8 cellular contexts compared by ENCODE assay signal in genomic region chr11:796565-797299, GRCh38. TPM values are rescaled to one million over a fixed set of nuclear protein-coding genes. Genes with fewer than 3 reads are reported as not detected.
A peak's percentile ranks its signal among the peaks of the same experiment; 100 is the strongest.
DNase-seq lines count a peak whose midpoint lies in the region; ATAC-seq lines count a peak whose summit lies in the region.

No MANE protein-coding gene starts in this region.

- DNase-seq in T-helper 1 cell (no peak), immature natural killer cell (no peak), DMS 273 (lab: John Stamatoyannopoulos, UW; ENCODE audit: unreplicated experiment) (no peak), HCEC 1CT (no peak)
- DNase-seq in activated T-helper 2 cell treated with anti-CD3 and anti-CD28 coated beads, Interferon-gamma antibody, Interleukin-2, Interleukin-4, amounts not matched to agents 10 μg/mL and 5 μg/mL and 100 μg/mL, durations not matched to agents 14 hours and 24 hours and 36 hours (ENCODE audit: low spot score): no peak

- H3K4me3 ChIP-seq in subcutaneous abdominal adipose tissue (ENCODE audit: low read depth in 1 of 5, low read length in 5 of 5): peak overlapping the region; percentile 71 to 80 (median 75)

- intact Hi-C loops in activated T-helper 2 cell treated with anti-CD3 and anti-CD28 coated beads, Interferon-gamma antibody, Interleukin-2, Interleukin-4, amounts not matched to agents 10 μg/mL and 5 μg/mL and 100 μg/mL, durations not matched to agents 14 hours and 24 hours and 36 hours (cut with micrococcal nuclease): loop anchor here (1.0 to 2.0 kb wide), 4 partner anchors 9 to 50 kb away; partner anchors contain the start of genes GATD1, PIDD1, RPLP2 and TALDO1

- no peak for ATAC-seq in HG02610 (IDR thresholded peaks at IDR 0.05; ENCODE audit: unreplicated experiment)

- H3K27me3 ChIP-seq in subcutaneous abdominal adipose tissue (ENCODE audit: control insufficient read depth in 5 of 5, insufficient read depth in 4 of 5, low read length in 5 of 5): no peaks in the 10 kb centered on the region

- peaks cover 10% of the 10 kb centered on the region for H3K4me1 Mint-ChIP-seq in T-helper 1 cell treated with Interleukin-12 subunit alpha and Interleukin-12 subunit beta and Interleukin-4 antibody, amounts not matched to agents 30 μg/mL and 1 μg/mL, for 36 hours (ENCODE audit: low read depth)
- peaks cover 7% of the 10 kb centered on the region for H3K4me1 Mint-ChIP-seq in activated T-helper 2 cell treated with anti-CD3 and anti-CD28 coated beads, Interferon-gamma antibody, Interleukin-2, Interleukin-4, amounts not matched to agents 10 μg/mL and 5 μg/mL and 100 μg/mL, durations not matched to agents 14 hours and 24 hours and 36 hours (ENCODE audit: low read depth)
- H3K4me1 Mint-ChIP-seq in immature natural killer cell: peaks cover 10 to 15% of the 10 kb centered on the region in 2 donors

- no peaks in the 10 kb centered on the region for H3K9me3 ChIP-seq in subcutaneous abdominal adipose tissue (ENCODE audit: control insufficient read depth in 5 of 5, low read length in 5 of 5)

- H3K4me3 Mint-ChIP-seq in T-helper 1 cell treated with Interleukin-12 subunit alpha and Interleukin-12 subunit beta and Interleukin-4 antibody, amounts not matched to agents 30 μg/mL and 1 μg/mL, for 36 hours: peak overlapping the region; percentile 94
- peak overlapping the region; percentile 90 for H3K4me3 Mint-ChIP-seq in activated T-helper 2 cell treated with anti-CD3 and anti-CD28 coated beads, Interferon-gamma antibody, Interleukin-2, Interleukin-4, amounts not matched to agents 10 μg/mL and 5 μg/mL and 100 μg/mL, durations not matched to agents 14 hours and 24 hours and 36 hours (ENCODE audit: low read depth)
- H3K4me3 Mint-ChIP-seq in immature natural killer cell: peak overlapping the region; percentile 90 to 95 (median 92)

- no peaks in the 10 kb centered on the region for H3K27me3 Mint-ChIP-seq in T-helper 1 cell treated with Interleukin-12 subunit alpha and Interleukin-12 subunit beta and Interleukin-4 antibody, amounts not matched to agents 30 μg/mL and 1 μg/mL, for 36 hours (ENCODE audit: low read depth)
- H3K27me3 Mint-ChIP-seq in activated T-helper 2 cell treated with anti-CD3 and anti-CD28 coated beads, Interferon-gamma antibody, Interleukin-2, Interleukin-4, amounts not matched to agents 10 μg/mL and 5 μg/mL and 100 μg/mL, durations not matched to agents 14 hours and 24 hours and 36 hours (ENCODE audit: low read depth): no peaks in the 10 kb centered on the region
- peaks cover 0 to 5% (median 3%) of the 10 kb centered on the region in 3 donors for H3K27me3 Mint-ChIP-seq in immature natural killer cell (ENCODE audit: low read depth in 3 of 3)

- H3K4me1 ChIP-seq in subcutaneous abdominal adipose tissue (ENCODE audit: control insufficient read depth in 5 of 5, insufficient read depth in 5 of 5, low read length in 5 of 5): peaks cover 1 to 50% (median 35%) of the 10 kb centered on the region in 5 donors

- H3K36me3 Mint-ChIP-seq in T-helper 1 cell treated with Interleukin-12 subunit alpha and Interleukin-12 subunit beta and Interleukin-4 antibody, amounts not matched to agents 30 μg/mL and 1 μg/mL, for 36 hours (ENCODE audit: low read depth): peaks cover 4% of the 10 kb centered on the region
- H3K36me3 Mint-ChIP-seq in activated T-helper 2 cell treated with anti-CD3 and anti-CD28 coated beads, Interferon-gamma antibody, Interleukin-2, Interleukin-4, amounts not matched to agents 10 μg/mL and 5 μg/mL and 100 μg/mL, durations not matched to agents 14 hours and 24 hours and 36 hours (ENCODE audit: low read depth): peaks cover 14% of the 10 kb centered on the region
- H3K36me3 Mint-ChIP-seq in immature natural killer cell: no peaks in the 10 kb centered on the region

- H3K9me3 Mint-ChIP-seq in T-helper 1 cell treated with Interleukin-12 subunit alpha and Interleukin-12 subunit beta and Interleukin-4 antibody, amounts not matched to agents 30 μg/mL and 1 μg/mL, for 36 hours: no peaks in the 10 kb centered on the region
- H3K9me3 Mint-ChIP-seq in activated T-helper 2 cell treated with anti-CD3 and anti-CD28 coated beads, Interferon-gamma antibody, Interleukin-2, Interleukin-4, amounts not matched to agents 10 μg/mL and 5 μg/mL and 100 μg/mL, durations not matched to agents 14 hours and 24 hours and 36 hours: no peaks in the 10 kb centered on the region
- no peaks in the 10 kb centered on the region for H3K9me3 Mint-ChIP-seq in immature natural killer cell

- H3K27ac Mint-ChIP-seq in T-helper 1 cell treated with Interleukin-12 subunit alpha and Interleukin-12 subunit beta and Interleukin-4 antibody, amounts not matched to agents 30 μg/mL and 1 μg/mL, for 36 hours: peak overlapping the region; percentile 88
- H3K27ac Mint-ChIP-seq in activated T-helper 2 cell treated with anti-CD3 and anti-CD28 coated beads, Interferon-gamma antibody, Interleukin-2, Interleukin-4, amounts not matched to agents 10 μg/mL and 5 μg/mL and 100 μg/mL, durations not matched to agents 14 hours and 24 hours and 36 hours: peak overlapping the region; percentile 66
- peak overlapping the region; percentile 92 to 97 (median 94) for H3K27ac Mint-ChIP-seq in immature natural killer cell

- peak overlapping the region; percentile 69 for H3K27ac ChIP-seq in subcutaneous abdominal adipose tissue (ENCODE audit: low read depth, low read length)

- H3K9ac ChIP-seq in subcutaneous abdominal adipose tissue (ENCODE audit: low read length in 5 of 5): peak overlapping the region in 4 of 5 donors; percentile 29 to 78 (median 62)

- peaks cover 0 to 36% (median 20%) of the 10 kb centered on the region in 5 donors for H3K36me3 ChIP-seq in subcutaneous abdominal adipose tissue (ENCODE audit: control insufficient read depth in 5 of 5, insufficient read depth in 5 of 5, low read length in 5 of 5)

RNA-seq across cellular contexts. Expression of gene SLC25A22, which starts 1.3 kb away (rescaled TPM):
- 58.7 and 64.5 TPM in 2 replicates for total RNA-seq in activated T-helper 2 cell treated with anti-CD3 and anti-CD28 coated beads, Interferon-gamma antibody, Interleukin-2, Interleukin-4, amounts not matched to agents 10 μg/mL and 5 μg/mL and 100 μg/mL, durations not matched to agents 14 hours and 24 hours and 36 hours
- 10 to 100 TPM in 1 of 3 donors, 1 to 10 TPM in 2; 5.2 to 14.9 (median 7.7) TPM for polyA plus RNA-seq in immature natural killer cell

RNA-seq across cellular contexts. Expression of gene CEND1, which starts 6.8 kb away (rescaled TPM):
- total RNA-seq in activated T-helper 2 cell treated with anti-CD3 and anti-CD28 coated beads, Interferon-gamma antibody, Interleukin-2, Interleukin-4, amounts not matched to agents 10 μg/mL and 5 μg/mL and 100 μg/mL, durations not matched to agents 14 hours and 24 hours and 36 hours: 2.2 and 2.6 TPM in 2 replicates
- not detected for polyA plus RNA-seq in immature natural killer cell

RNA-seq across cellular contexts. Expression of gene PIDD1, which starts 8.3 kb away (rescaled TPM):
- total RNA-seq in activated T-helper 2 cell treated with anti-CD3 and anti-CD28 coated beads, Interferon-gamma antibody, Interleukin-2, Interleukin-4, amounts not matched to agents 10 μg/mL and 5 μg/mL and 100 μg/mL, durations not matched to agents 14 hours and 24 hours and 36 hours: 27.3 and 27.6 TPM in 2 replicates
- 1 to 10 TPM; 2.6 to 7.7 (median 2.7) TPM for polyA plus RNA-seq in immature natural killer cell

RNA-seq across cellular contexts. Expression of gene RPLP2, which starts 13.0 kb away (rescaled TPM):
- 2,210 and 2,217 TPM in 2 replicates for total RNA-seq in activated T-helper 2 cell treated with anti-CD3 and anti-CD28 coated beads, Interferon-gamma antibody, Interleukin-2, Interleukin-4, amounts not matched to agents 10 μg/mL and 5 μg/mL and 100 μg/mL, durations not matched to agents 14 hours and 24 hours and 36 hours
- polyA plus RNA-seq in immature natural killer cell: 1,000 to 10,000 TPM in 2 of 3 donors, 100 to 1,000 TPM in 1; 640 to 2,076 (median 1,474) TPM

RNA-seq across cellular contexts. Expression of gene GATD1, which starts 19.4 kb away (rescaled TPM):
- 68.0 and 75.2 TPM in 2 replicates for total RNA-seq in activated T-helper 2 cell treated with anti-CD3 and anti-CD28 coated beads, Interferon-gamma antibody, Interleukin-2, Interleukin-4, amounts not matched to agents 10 μg/mL and 5 μg/mL and 100 μg/mL, durations not matched to agents 14 hours and 24 hours and 36 hours
- polyA plus RNA-seq in immature natural killer cell: 1 to 10 TPM; 5.8 to 9.7 (median 6.7) TPM
